12 cellular contexts compared by ENCODE assay signal in the genomic region with DNA sequence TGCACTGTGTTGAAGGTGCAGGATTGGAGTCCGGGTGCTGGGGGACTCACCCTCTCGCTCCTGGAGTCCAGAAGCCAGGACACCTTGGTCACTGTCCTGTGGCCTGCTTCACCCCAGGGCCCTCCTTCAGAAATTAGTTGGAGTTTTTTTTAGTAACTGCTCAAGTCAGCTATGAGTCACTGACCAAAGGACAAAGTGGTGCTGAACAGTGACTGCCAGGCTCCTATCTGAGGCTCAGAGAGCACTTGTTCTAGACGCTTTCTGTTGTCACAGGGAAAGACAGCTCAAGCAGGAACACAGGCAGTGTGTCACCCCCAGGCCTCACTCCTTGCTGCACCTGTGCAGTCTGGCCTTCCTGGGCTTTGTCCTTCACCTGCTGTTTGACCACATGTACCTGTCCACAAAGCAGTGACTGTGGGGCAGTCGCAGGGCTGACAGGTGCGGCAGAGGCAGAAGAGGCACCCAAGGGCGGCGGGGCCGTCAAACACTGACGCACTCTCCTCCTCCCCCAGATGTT. TPM values are rescaled to one million over a fixed set of nuclear protein-coding genes. Genes with fewer than 3 reads are reported as not detected.
DNase-seq lines count a peak whose midpoint lies in the region; TF ChIP-seq lines count a peak whose summit lies in the region.
"Had no signal": no experiment of that assay in that cellular context is flagged by ENCODE, and none has a peak within 500 bp of the region (broad histone marks: within the 10 kb centered on the region; RNA-seq: fewer than 3 reads in every experiment).

No MANE protein-coding gene starts in this region.

- no peaks in the 10 kb centered on the region for H3K9me3 Mint-ChIP-seq in CD8-positive, alpha-beta memory T cell

- H3K27ac Mint-ChIP-seq in CD8-positive, alpha-beta memory T cell: peak overlapping the region in 1 of 8 donors; percentile 65

- no peak overlapping the region for H2BK12ac ChIP-seq in trophoblast cell (ENCODE audit: low read length)

- peaks cover 9% of the 10 kb centered on the region for H3K79me2 ChIP-seq in trophoblast cell (ENCODE audit: control insufficient read depth, insufficient read depth, low read length, poor library complexity)

- H3K27ac ChIP-seq in duodenal mucosa (ENCODE audit: low read depth, low read length): no peak overlapping the region
- no peak overlapping the region for H3K27ac ChIP-seq in trophoblast cell (ENCODE audit: low read depth, low read length)
- H3K27ac ChIP-seq in colonic mucosa: no peak overlapping the region
- no peak overlapping the region for H3K27ac ChIP-seq in CD8-positive, alpha-beta memory T cell (ENCODE audit: low read depth, low read length)

- peaks cover 21 to 23% (median 21%) of the 10 kb centered on the region in 3 donors for H3K4me1 Mint-ChIP-seq in CD8-positive, alpha-beta memory T cell

- no peak for TF ChIP-seq CTCF in colonic mucosa (IDR thresholded peaks at IDR 0.05)

- no peak overlapping the region for H2AK5ac ChIP-seq in trophoblast cell (ENCODE audit: low read length)

- H4K12ac ChIP-seq in trophoblast cell (ENCODE audit: low read depth, low read length): peak overlapping the region; percentile 10

- intact Hi-C loops in colonic mucosa (cut with DNase I): loop anchor here (5.0 kb wide), 1 partner anchor 41 kb away; no protein-coding TSS in a partner anchor

- H3K9ac ChIP-seq in duodenal mucosa (ENCODE audit: low read depth in 1 of 2, low read length in 2 of 2) (peak overlapping the region; percentile 20 to 38), trophoblast cell (ENCODE audit: low read length) (no peak overlapping the region), colonic mucosa (ENCODE audit: low read depth in 2 of 2, low read length in 2 of 2) (no peak overlapping the region)

- H3K4ac ChIP-seq in trophoblast cell (ENCODE audit: low read depth, low read length): no peak overlapping the region

- peak; percentile 56 for DNase-seq in EL
- peak; percentile 24 for DNase-seq in NCI-H2196 treated with DMSO at 0.1 percent for 48 hours (lab: John Stamatoyannopoulos, UW; ENCODE audit: unreplicated experiment)
- no peak for DNase-seq in trophoblast cell
- no peak for DNase-seq in C1 segment of cervical spinal cord (lab: John Stamatoyannopoulos, UW)
- DNase-seq in cortex of kidney (lab: John Stamatoyannopoulos, UW): no peak
- no peak for DNase-seq in colonic mucosa
- DNase-seq in CD8-positive, alpha-beta memory T cell: no peak
- DNase-seq: amygdala; DND-41; NCI-H2171 treated with DMSO at 0.1 percent for 48 hours; stimulated activated CD4-positive, alpha-beta T cell treated with anti-CD3 and anti-CD28 coated beads, Interleukin-4, amount 100 ng/mL, for 1 hour had no signal

- POLR2A ChIA-PET in CD8-positive, alpha-beta memory T cell (lab: Charles Lee): no interaction called here

- H3K27me3 Mint-ChIP-seq in CD8-positive, alpha-beta memory T cell: peaks cover 0 to 2% of the 10 kb centered on the region in 2 donors

- H3K36me3 Mint-ChIP-seq in CD8-positive, alpha-beta memory T cell: peaks cover 0 to 41% (median 6%) of the 10 kb centered on the region in 3 donors

- no peak overlapping the region for H4K91ac ChIP-seq in trophoblast cell (ENCODE audit: low read depth, low read length)

- no peak overlapping the region for H2AFZ ChIP-seq in trophoblast cell (ENCODE audit: insufficient read depth, low read length, poor library complexity)

- no CpG with 5 or more reads among the region's 9 CpGs for WGBS in trophoblast cell (ENCODE audit: extremely low coverage, insufficient coverage, insufficient read length)

- no peaks in the 10 kb centered on the region for H3K27me3 ChIP-seq in duodenal mucosa (ENCODE audit: control insufficient read depth in 1 of 2, insufficient read depth in 2 of 2, low read length in 2 of 2)
- H3K27me3 ChIP-seq in trophoblast cell (ENCODE audit: insufficient read depth, low read length): no peaks in the 10 kb centered on the region
- H3K27me3 ChIP-seq in colonic mucosa: no peaks in the 10 kb centered on the region
- no peaks in the 10 kb centered on the region for H3K27me3 ChIP-seq in CD8-positive, alpha-beta memory T cell (ENCODE audit: insufficient read depth, low read length, poor library complexity, severe bottlenecking)

- H3K4me3 Mint-ChIP-seq in CD8-positive, alpha-beta memory T cell: no peak overlapping the region

- H2BK5ac ChIP-seq in trophoblast cell (ENCODE audit: low read depth, low read length, poor library complexity): no peak overlapping the region

- no peak overlapping the region for H2BK120ac ChIP-seq in trophoblast cell (ENCODE audit: insufficient read depth, low read length, poor library complexity)

- H3K4me1 ChIP-seq in duodenal mucosa (ENCODE audit: control insufficient read depth in 1 of 2, insufficient read depth in 2 of 2, low read length in 2 of 2): peaks cover 35 to 50% of the 10 kb centered on the region in 2 donors
- H3K4me1 ChIP-seq in trophoblast cell (ENCODE audit: control insufficient read depth in 1 of 2, insufficient read depth in 2 of 2, low read length in 2 of 2): peaks cover under 1 to 12% of the 10 kb centered on the region in 2 experiments
- peaks cover 12% of the 10 kb centered on the region for H3K4me1 ChIP-seq in colonic mucosa
- H3K4me1 ChIP-seq in CD8-positive, alpha-beta memory T cell (ENCODE audit: insufficient read depth, low read length): peaks cover 17% of the 10 kb centered on the region

- peak overlapping the region in 1 of 2 donors; percentile 23 for H3K4me3 ChIP-seq in duodenal mucosa (ENCODE audit: low read depth in 1 of 2, low read length in 2 of 2)
- H3K4me3 ChIP-seq in trophoblast cell (ENCODE audit: low read depth, low read length): no peak overlapping the region
- H3K4me3 ChIP-seq in colonic mucosa: no peak overlapping the region
- H3K4me3 ChIP-seq in CD8-positive, alpha-beta memory T cell (ENCODE audit: low read length): no peak overlapping the region

- H3K18ac ChIP-seq in trophoblast cell (ENCODE audit: low read length): no peak overlapping the region

- no peak overlapping the region for H4K8ac ChIP-seq in trophoblast cell (ENCODE audit: low read depth, low read length)

- H3K4me2 ChIP-seq in trophoblast cell (ENCODE audit: low read length): no peak overlapping the region

- H3K23ac ChIP-seq in trophoblast cell (ENCODE audit: low read length): no peak overlapping the region

- CTCF ChIA-PET in CD8-positive, alpha-beta memory T cell (lab: Charles Lee): interaction anchor here (3.6 kb wide), 1 partner anchor 37 kb away, joined by 11 read pairs; no protein-coding TSS in a partner anchor

- H3K14ac ChIP-seq in trophoblast cell (ENCODE audit: low read length): no peak overlapping the region

- peaks cover 11 to 34% of the 10 kb centered on the region in 2 donors for H3K36me3 ChIP-seq in duodenal mucosa (ENCODE audit: control insufficient read depth in 1 of 2, insufficient read depth in 2 of 2, low read length in 2 of 2)
- H3K36me3 ChIP-seq in trophoblast cell (ENCODE audit: control insufficient read depth in 1 of 2, insufficient read depth in 2 of 2, low read length in 2 of 2): peaks cover 45 to 51% of the 10 kb centered on the region in 2 experiments
- H3K36me3 ChIP-seq in colonic mucosa: peaks cover 10% of the 10 kb centered on the region
- no peaks in the 10 kb centered on the region for H3K36me3 ChIP-seq in CD8-positive, alpha-beta memory T cell (ENCODE audit: insufficient read depth, low read length)

- no peaks in the 10 kb centered on the region for H3K9me3 ChIP-seq in duodenal mucosa (ENCODE audit: control insufficient read depth in 1 of 2, low read length in 2 of 2)
- no peaks in the 10 kb centered on the region for H3K9me3 ChIP-seq in trophoblast cell (ENCODE audit: insufficient read depth, low read depth, low read length)
- no peaks in the 10 kb centered on the region for H3K9me3 ChIP-seq in colonic mucosa
- H3K9me3 ChIP-seq in CD8-positive, alpha-beta memory T cell (ENCODE audit: low read length): no peaks in the 10 kb centered on the region

- H3K79me1 ChIP-seq in trophoblast cell (ENCODE audit: low read length): peaks cover 9% of the 10 kb centered on the region

RNA-seq across cellular contexts. Expression of a gene that starts 4.1 kb away (rescaled TPM):
- polyA plus RNA-seq in trophoblast cell (2013): 11.4 and 11.6 TPM in 2 replicates
- 10 to 100 TPM; 16.5 to 34.3 TPM for total RNA-seq in colonic mucosa
- 10 to 100 TPM; 52.5 to 55.3 TPM for total RNA-seq in CD8-positive, alpha-beta memory T cell
- 19.2 TPM for polyA plus RNA-seq in CD8-positive, alpha-beta memory T cell

RNA-seq across cellular contexts. Expression of a gene that starts 28.1 kb away (rescaled TPM):
- 0.42 and 0.76 TPM in 2 replicates for polyA plus RNA-seq in trophoblast cell (2013)
- 1 to 10 TPM; 1.0 to 2.2 TPM for total RNA-seq in colonic mucosa
- total RNA-seq in CD8-positive, alpha-beta memory T cell: under 1 TPM; 0.46 to 0.49 TPM
- polyA plus RNA-seq in CD8-positive, alpha-beta memory T cell: not detected

RNA-seq across cellular contexts. Expression of a gene that starts 43.6 kb away (rescaled TPM):
- polyA plus RNA-seq in trophoblast cell (2013): 7,950 and 8,000 TPM in 2 replicates
- 1,000 to 10,000 TPM; 4,489 to 4,790 TPM for total RNA-seq in colonic mucosa
- total RNA-seq in CD8-positive, alpha-beta memory T cell: 1,000 to 10,000 TPM; 5,175 to 5,190 TPM
- 1,950 TPM for polyA plus RNA-seq in CD8-positive, alpha-beta memory T cell

Comparison
In these comparisons a context has a peak if more than half of its experiments do, and no peak if none do; other contexts are left out.
1. DNase-seq: peak in EL (single experiment) and NCI-H2196 treated with DMSO at 0.1 percent for 48 hours (single experiment); none in trophoblast cell (0 of 2), C1 segment of cervical spinal cord (0 of 14), cortex of kidney (single experiment), colonic mucosa (single experiment) and CD8-positive, alpha-beta memory T cell (0 of 5).
2. H3K9ac ChIP-seq: peak in duodenal mucosa (2 of 2); none in trophoblast cell (single experiment) and colonic mucosa (0 of 2).